25 cellular contexts compared by ENCODE assay signal in the genomic region with DNA sequence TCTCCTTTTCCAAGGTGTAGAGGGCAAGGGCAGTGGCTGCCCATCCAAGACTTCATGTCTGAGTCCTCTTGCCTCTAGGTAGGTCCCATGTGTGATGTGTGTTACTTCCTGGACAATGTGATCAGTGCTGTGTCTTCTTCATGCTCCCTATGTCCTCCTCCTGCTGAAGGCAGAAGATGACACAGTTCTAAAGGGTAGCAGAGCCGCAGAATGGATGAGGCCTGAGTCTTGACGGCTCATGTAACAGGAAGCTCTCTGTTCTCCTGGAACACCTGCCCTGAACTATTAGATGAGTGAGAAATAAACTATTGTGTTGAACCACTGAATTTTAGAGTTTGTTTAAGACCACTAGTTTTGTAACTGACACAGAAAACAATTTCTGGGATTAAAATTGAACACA.
DNase-seq lines count a peak whose midpoint lies in the region; ATAC-seq, FAIRE-seq and TF ChIP-seq lines count a peak whose summit lies in the region.
"Had no signal": no experiment of that assay in that cellular context is flagged by ENCODE, and none has a peak within 500 bp of the region (broad histone marks: within the 10 kb centered on the region; RNA-seq: fewer than 3 reads in every experiment).

No MANE protein-coding gene starts in this region.

- no peaks in the 10 kb centered on the region for H3K79me2 ChIP-seq in keratinocyte (ENCODE audit: control insufficient read depth, insufficient read depth, low read length)
- no peaks in the 10 kb centered on the region for H3K79me2 ChIP-seq in PC-3 (ENCODE audit: low read length)

- H4K20me1 ChIP-seq in keratinocyte (ENCODE audit: control insufficient read depth, extremely low read depth, insufficient read depth, low read length) = no peaks in the 10 kb centered on the region
- no peaks in the 10 kb centered on the region for H4K20me1 ChIP-seq in PC-3 (ENCODE audit: low read length)

- in situ Hi-C loops in gastrocnemius medialis (cut with MboI; ENCODE audit: low sequenced_read_pairs in 4 of 4) = no loop called here

- no peaks in the 10 kb centered on the region for H3K9me3 ChIP-seq in keratinocyte (ENCODE audit: control insufficient read depth, low read depth, low read length)
- H3K9me3 ChIP-seq in gastrocnemius medialis = no peaks in the 10 kb centered on the region
- H3K9me3 ChIP-seq in PC-3 (ENCODE audit: low read length) = no peaks in the 10 kb centered on the region
- H3K9me3 ChIP-seq: pancreas, right atrium auricular region, spleen, transverse colon had no signal

- H3K4me3 ChIP-seq in keratinocyte (ENCODE audit: control insufficient read depth in 2 of 3, extremely low read depth in 1 of 3, insufficient read depth in 2 of 3, low read depth in 1 of 3, low read length in 3 of 3) (no peak overlapping the region), gastrocnemius medialis (no peak overlapping the region), PC-3 (ENCODE audit: low read length) (no peak overlapping the region)
- H3K4me3 ChIP-seq: GM12878, pancreas, right atrium auricular region, spleen, transverse colon had no signal

- H2AFZ ChIP-seq in keratinocyte (ENCODE audit: control insufficient read depth, low read length) = peak overlapping the region; percentile 11
- H2AFZ ChIP-seq in PC-3 (ENCODE audit: low read length) = no peak overlapping the region

- DNase-seq in DMS53 (lab: John Stamatoyannopoulos, UW) (peak; percentile 49), RWPE1 (ENCODE audit: low spot score) (no peak), keratinocyte (ENCODE audit: low read depth, low spot score) (no peak), gastrocnemius medialis (no peak), PC-3 (no peak), SKM-1 (lab: John Stamatoyannopoulos, UW; ENCODE audit: unreplicated experiment) (no peak), urothelium cell line (ENCODE audit: low spot score) (no peak)
- DNase-seq: activated CD4-positive, alpha-beta T cell treated with anti-CD3 and anti-CD28 coated beads, Interleukin-2, amount 10 ng/mL, durations not matched to agents 24 days and 14 days; activated T-cell treated with anti-CD3 and anti-CD28 coated beads, Interleukin-2, amount 50 U/mL, for 4 hours; C1 segment of cervical spinal cord; cerebellar nuclear complex; islet precursor cell; left ventricle myocardium superior; midbrain; natural killer cell; NCI-H187 treated with DMSO at 0.1 percent for 48 hours; NCI-H226; NCI-H82; pancreas; RPMI8226; spleen; stimulated activated CD4-positive, alpha-beta T cell treated with anti-CD3 and anti-CD28 coated beads, Interleukin-2, amount 100 ng/mL, for 48 hours; transverse colon had no signal

- peak; percentile 9 for FAIRE-seq in keratinocyte (lab: Jason Lieb, UNC)
- FAIRE-seq in urothelium cell line (lab: Jason Lieb, UNC) = no peak
- FAIRE-seq: GM12878, pancreas had no signal

- H3K4me2 ChIP-seq in keratinocyte (ENCODE audit: control insufficient read depth, extremely low read depth, insufficient read depth, low read depth, low read length) (peak overlapping the region; percentile 7), PC-3 (ENCODE audit: low read length) (no peak overlapping the region)

- no peaks in the 10 kb centered on the region for H3F3A ChIP-seq in PC-3 (ENCODE audit: low read length, unreplicated experiment)

- H3K4me1 ChIP-seq in keratinocyte (ENCODE audit: control insufficient read depth, extremely low read depth, insufficient read depth, low read length) = peaks cover 26% of the 10 kb centered on the region
- H3K4me1 ChIP-seq in gastrocnemius medialis = peaks cover 5 to 46% of the 10 kb centered on the region in 2 donors
- no peaks in the 10 kb centered on the region for H3K4me1 ChIP-seq in PC-3 (ENCODE audit: insufficient read depth, low read length)
- H3K4me1 ChIP-seq: right atrium auricular region, spleen, transverse colon had no signal

- dilution Hi-C loops in keratinocyte (cut with MboI; ENCODE audit: extremely low pct_ligation_motif_present, low sequenced_read_pairs) = no loop called here

- H3K27ac ChIP-seq in RWPE1 = peak overlapping the region; percentile 70
- H3K27ac ChIP-seq in keratinocyte (ENCODE audit: control insufficient read depth, insufficient read depth, low read length) = peak overlapping the region; percentile 71
- peak overlapping the region in 3 of 4 donors; percentile 81 to 85 (median 82) for H3K27ac ChIP-seq in gastrocnemius medialis
- no peak overlapping the region for H3K27ac ChIP-seq in PC-3 (ENCODE audit: low read length)
- H3K27ac ChIP-seq: pancreas, right atrium auricular region, spleen, transverse colon had no signal

- peak; percentile 36 to 57 for ATAC-seq in gastrocnemius medialis
- ATAC-seq in PC-3 = no peak
- ATAC-seq: activated T-cell treated with anti-CD3 and anti-CD28 coated beads, Interleukin-2, amount 50 U/mL, for 4 hours; left ventricle myocardium superior; natural killer cell had no signal

- no peak for TF ChIP-seq CTCF in RWPE1 (conservative IDR thresholded peaks at IDR 0.05; ENCODE audit: low read depth)
- no peak for TF ChIP-seq CTCF in keratinocyte (optimal IDR thresholded peaks at IDR 0.05 in 1 of 3, IDR thresholded peaks at IDR 0.05 in 1 of 3, conservative IDR thresholded peaks at IDR 0.05 in 1 of 3; ENCODE audit: extremely low read depth in 1 of 3, insufficient read depth in 2 of 3, low read length in 3 of 3)
- no peak for TF ChIP-seq CTCF in gastrocnemius medialis (IDR thresholded peaks at IDR 0.05 in 4 of 5, conservative IDR thresholded peaks at IDR 0.05 in 1 of 5)
- no peak for TF ChIP-seq CTCF in PC-3 (conservative IDR thresholded peaks at IDR 0.05; ENCODE audit: low read depth, low read length)

- POLR2A ChIA-PET in RWPE1 (lab: Yijun Ruan, JAX; ENCODE audit: low non-redundant PET) (no interaction called here), PC-3 (lab: Charles Lee; ENCODE audit: unreplicated experiment) (no interaction called here)

- no peaks in the 10 kb centered on the region for H3K36me3 ChIP-seq in keratinocyte (ENCODE audit: control insufficient read depth in 2 of 2, extremely low read depth in 1 of 2, insufficient read depth in 2 of 2, low read length in 2 of 2)
- no peaks in the 10 kb centered on the region for H3K36me3 ChIP-seq in gastrocnemius medialis
- no peaks in the 10 kb centered on the region for H3K36me3 ChIP-seq in PC-3 (ENCODE audit: low read depth, low read length)
- H3K36me3 ChIP-seq: pancreas, right atrium auricular region, spleen, transverse colon had no signal

- no peak for TF ChIP-seq POLR2A in gastrocnemius medialis (IDR thresholded peaks at IDR 0.05)

- BruUV-seq in PC-3 (replicated peaks; lab: Mats Ljungman, UMichigan) = no TSS peak

- intact Hi-C loops in gastrocnemius medialis (cut with DNase I; ENCODE audit: low total_unique reads) = no loop called here
- intact Hi-C loops in PC-3 (cut with micrococcal nuclease) = no loop called here

- CTCF ChIA-PET in RWPE1 (lab: Yijun Ruan, JAX) (interaction anchor here (1.2 kb wide), 1 partner anchor 223 kb away, joined by 4 read pairs; no protein-coding TSS in a partner anchor), PC-3 (lab: Charles Lee) (no interaction called here)

- H3K9ac ChIP-seq in keratinocyte (ENCODE audit: control insufficient read depth, extremely low read depth, insufficient read depth, low read length) = peak overlapping the region; percentile 1
- no peak overlapping the region for H3K9ac ChIP-seq in PC-3 (ENCODE audit: low read length)

- H3K27me3 ChIP-seq in keratinocyte (ENCODE audit: control insufficient read depth, extremely low read depth, insufficient read depth, low read length) (no peaks in the 10 kb centered on the region), gastrocnemius medialis (no peaks in the 10 kb centered on the region), PC-3 (ENCODE audit: low read length) (no peaks in the 10 kb centered on the region)
- H3K27me3 ChIP-seq: pancreas, right atrium auricular region, spleen, transverse colon had no signal

- no peaks in the 10 kb centered on the region for H3K9me1 ChIP-seq in keratinocyte (ENCODE audit: control insufficient read depth, extremely low read depth, insufficient read depth, low read length)

- H3K9me2 ChIP-seq in PC-3 (replicated peaks; ENCODE audit: low read length) = no peaks in the 10 kb centered on the region
